Comparison of ENCODE assay signal across 1 cellular context in the genomic region with DNA sequence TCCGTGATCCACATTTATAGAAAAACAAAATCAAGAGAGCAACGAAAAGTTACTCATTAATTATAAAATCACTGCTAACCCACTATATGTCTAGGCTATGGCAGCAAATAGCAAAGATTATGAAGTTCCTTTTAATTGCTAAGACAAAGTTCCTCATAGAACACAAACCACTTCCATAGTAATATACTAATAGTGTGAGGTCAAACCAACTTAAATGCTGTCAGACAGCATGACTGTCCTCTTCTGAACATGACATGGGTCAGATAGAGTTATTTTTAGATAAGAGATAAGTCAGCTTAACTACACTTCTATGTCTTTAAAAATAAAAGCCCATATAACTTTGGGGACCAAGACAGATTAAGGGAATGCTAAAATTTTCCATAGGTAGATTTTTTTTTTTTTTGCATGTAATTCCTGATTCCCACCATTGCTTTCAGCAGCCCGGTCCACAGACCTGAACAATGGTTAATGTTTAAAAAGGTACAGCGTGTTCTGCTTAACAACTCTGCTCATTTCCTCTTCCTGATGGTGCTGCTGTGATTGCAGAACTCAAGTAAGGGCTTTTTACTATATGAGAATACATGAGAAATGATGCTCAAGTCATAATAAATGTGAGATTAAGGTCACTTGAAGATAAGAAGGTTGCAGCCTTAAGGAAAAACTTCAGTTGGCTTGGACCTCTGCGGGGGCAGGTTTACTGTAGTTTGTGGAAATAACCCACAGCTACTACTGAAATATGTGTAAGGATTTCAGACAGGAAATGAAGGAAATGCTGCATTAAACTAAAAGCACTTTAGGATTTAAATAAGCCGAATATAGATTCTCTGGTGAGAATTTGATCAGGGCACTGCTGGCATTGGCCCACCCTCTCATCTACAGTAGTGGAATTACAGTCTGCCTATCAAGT.
TF ChIP-seq lines count a peak whose summit lies in the region.

No MANE protein-coding gene starts in this region.

TF ChIP-seq in GM23338, 12 proteins besides CTCF, POLR2A, EP300 and RAD21 (continued from another document):
- TF ChIP-seq, protein P1, sequence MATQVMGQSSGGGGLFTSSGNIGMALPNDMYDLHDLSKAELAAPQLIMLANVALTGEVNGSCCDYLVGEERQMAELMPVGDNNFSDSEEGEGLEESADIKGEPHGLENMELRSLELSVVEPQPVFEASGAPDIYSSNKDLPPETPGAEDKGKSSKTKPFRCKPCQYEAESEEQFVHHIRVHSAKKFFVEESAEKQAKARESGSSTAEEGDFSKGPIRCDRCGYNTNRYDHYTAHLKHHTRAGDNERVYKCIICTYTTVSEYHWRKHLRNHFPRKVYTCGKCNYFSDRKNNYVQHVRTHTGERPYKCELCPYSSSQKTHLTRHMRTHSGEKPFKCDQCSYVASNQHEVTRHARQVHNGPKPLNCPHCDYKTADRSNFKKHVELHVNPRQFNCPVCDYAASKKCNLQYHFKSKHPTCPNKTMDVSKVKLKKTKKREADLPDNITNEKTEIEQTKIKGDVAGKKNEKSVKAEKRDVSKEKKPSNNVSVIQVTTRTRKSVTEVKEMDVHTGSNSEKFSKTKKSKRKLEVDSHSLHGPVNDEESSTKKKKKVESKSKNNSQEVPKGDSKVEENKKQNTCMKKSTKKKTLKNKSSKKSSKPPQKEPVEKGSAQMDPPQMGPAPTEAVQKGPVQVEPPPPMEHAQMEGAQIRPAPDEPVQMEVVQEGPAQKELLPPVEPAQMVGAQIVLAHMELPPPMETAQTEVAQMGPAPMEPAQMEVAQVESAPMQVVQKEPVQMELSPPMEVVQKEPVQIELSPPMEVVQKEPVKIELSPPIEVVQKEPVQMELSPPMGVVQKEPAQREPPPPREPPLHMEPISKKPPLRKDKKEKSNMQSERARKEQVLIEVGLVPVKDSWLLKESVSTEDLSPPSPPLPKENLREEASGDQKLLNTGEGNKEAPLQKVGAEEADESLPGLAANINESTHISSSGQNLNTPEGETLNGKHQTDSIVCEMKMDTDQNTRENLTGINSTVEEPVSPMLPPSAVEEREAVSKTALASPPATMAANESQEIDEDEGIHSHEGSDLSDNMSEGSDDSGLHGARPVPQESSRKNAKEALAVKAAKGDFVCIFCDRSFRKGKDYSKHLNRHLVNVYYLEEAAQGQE (IDR thresholded peaks at IDR 0.05; ENCODE audit: unreplicated experiment) = no peak
